ENCODE assay signal across 15 cellular contexts in the genomic region with DNA sequence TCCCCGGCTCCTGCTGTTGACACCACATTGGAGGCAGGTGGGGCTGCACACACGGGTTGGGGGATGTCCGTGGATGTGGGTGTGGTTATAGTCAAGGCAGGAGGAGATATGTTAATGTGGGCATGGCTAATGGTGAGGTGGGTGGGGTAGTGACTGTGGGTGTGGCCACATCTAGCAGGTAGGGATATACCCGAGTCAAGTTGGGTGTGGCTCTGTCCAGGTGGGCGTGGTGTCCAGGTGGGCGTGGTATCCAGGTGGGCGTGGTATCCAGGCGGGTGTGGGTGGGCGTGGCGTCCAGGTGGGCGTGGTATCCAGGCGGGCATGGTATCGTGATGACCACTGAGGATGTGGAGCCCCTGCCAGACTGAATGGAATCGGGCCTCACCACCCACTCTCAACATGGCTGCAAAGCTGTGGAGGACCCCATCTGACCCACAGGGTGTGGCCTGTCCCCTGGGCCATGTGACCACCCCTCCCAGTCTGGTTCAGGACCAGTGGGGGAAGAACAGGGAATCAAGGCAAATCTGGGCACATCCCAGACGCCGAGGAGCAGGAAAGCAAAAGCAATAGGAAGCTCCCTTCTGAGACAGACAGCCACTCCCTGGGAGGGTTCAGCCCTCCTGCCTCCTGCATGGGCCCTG. TPM values are rescaled to one million over a fixed set of nuclear protein-coding genes. Genes with fewer than 3 reads are reported as not detected.
A peak's percentile ranks its signal among the peaks of the same experiment; 100 is the strongest.
DNase-seq lines count a peak whose midpoint lies in the region; ATAC-seq, FAIRE-seq and TF ChIP-seq lines count a peak whose summit lies in the region.
"Had no signal": no experiment of that assay in that cellular context is flagged by ENCODE, and none has a peak within 500 bp of the region (broad histone marks: within the 10 kb centered on the region; RNA-seq: fewer than 3 reads in every experiment).

No MANE protein-coding gene starts in this region.

- no peaks in the 10 kb centered on the region for H3K79me2 ChIP-seq in OCI-LY7 (ENCODE audit: insufficient read depth, low read depth, low read length)
- H3K79me2 ChIP-seq: hepatocyte had no signal

- no peaks in the 10 kb centered on the region for H3K4me1 ChIP-seq in CD8-positive, alpha-beta T cell (ENCODE audit: insufficient read depth, low read length)
- H3K4me1 ChIP-seq in OCI-LY7 (ENCODE audit: insufficient read depth, low read length, poor library complexity, severe bottlenecking) (peaks cover 29% of the 10 kb centered on the region), foreskin keratinocyte (no peaks in the 10 kb centered on the region)
- H3K4me1 ChIP-seq: esophagus squamous epithelium, upper lobe of left lung had no signal

- no peak overlapping the region for H3K27ac Mint-ChIP-seq in CD8-positive, alpha-beta T cell

- no peak overlapping the region for H3K4me2 ChIP-seq in OCI-LY7 (ENCODE audit: low read length)
- H3K4me2 ChIP-seq: hepatocyte had no signal

- POLR2A ChIA-PET in CD8-positive, alpha-beta T cell (lab: Charles Lee) = no interaction called here
- POLR2A ChIA-PET in OCI-LY7 (lab: Charles Lee) = no interaction called here

- no peaks in the 10 kb centered on the region for H4K20me1 ChIP-seq in OCI-LY7 (ENCODE audit: insufficient read depth, low read length)

- H3K4me3 ChIP-seq in CD8-positive, alpha-beta T cell (ENCODE audit: low read depth, low read length) = no peak overlapping the region
- no peak overlapping the region for H3K4me3 ChIP-seq in OCI-LY7 (ENCODE audit: low read depth, low read length, poor library complexity, severe bottlenecking)
- H3K4me3 ChIP-seq: esophagus squamous epithelium, hepatocyte, upper lobe of left lung had no signal

- TF ChIP-seq POLR2A in GM12892 (IDR thresholded peaks at IDR 0.05; ENCODE audit: low read depth, low read length) = no peak

- peaks cover 28% of the 10 kb centered on the region for H3K36me3 ChIP-seq in CD8-positive, alpha-beta T cell (ENCODE audit: insufficient read depth, low read length)
- no peaks in the 10 kb centered on the region for H3K36me3 ChIP-seq in OCI-LY7 (ENCODE audit: insufficient read depth, low read length)

- H3K9me2 ChIP-seq in OCI-LY7 (ENCODE audit: insufficient read depth, low read length) = no peaks in the 10 kb centered on the region

- H3K36me3 Mint-ChIP-seq in CD8-positive, alpha-beta T cell = peaks cover 84% of the 10 kb centered on the region

- ATAC-seq in CD8-positive, alpha-beta T cell = peak; percentile 44
- ATAC-seq in foreskin keratinocyte (peak; percentile 67), HG03520 (IDR thresholded peaks at IDR 0.05; ENCODE audit: unreplicated experiment) (no peak)
- ATAC-seq: left lobe of liver had no signal

- no peaks in the 10 kb centered on the region for H3K27me3 Mint-ChIP-seq in CD8-positive, alpha-beta T cell (ENCODE audit: low read depth)
- H3K27me3 Mint-ChIP-seq: CD4-positive, CD25-positive, alpha-beta regulatory T cell had no signal

- H2AFZ ChIP-seq in OCI-LY7 (ENCODE audit: low read length) = no peak overlapping the region
- H2AFZ ChIP-seq: hepatocyte had no signal

- H3K27ac ChIP-seq in CD8-positive, alpha-beta T cell (ENCODE audit: low read depth, low read length) = no peak overlapping the region
- H3K27ac ChIP-seq in OCI-LY7 (ENCODE audit: low read depth, low read length, poor library complexity, severe bottlenecking) (no peak overlapping the region), foreskin keratinocyte (no peak overlapping the region)
- H3K27ac ChIP-seq: esophagus squamous epithelium, hepatocyte, upper lobe of left lung had no signal

- no peaks in the 10 kb centered on the region for H3K27me3 ChIP-seq in CD8-positive, alpha-beta T cell (ENCODE audit: insufficient read depth, low read length)
- H3K27me3 ChIP-seq in foreskin keratinocyte = no peaks in the 10 kb centered on the region
- H3K27me3 ChIP-seq: esophagus squamous epithelium, hepatocyte, upper lobe of left lung had no signal

- no peaks in the 10 kb centered on the region for H3K4me1 Mint-ChIP-seq in CD8-positive, alpha-beta T cell (ENCODE audit: low read depth)
- H3K4me1 Mint-ChIP-seq: CD4-positive, CD25-positive, alpha-beta regulatory T cell had no signal

- CTCF ChIA-PET in CD8-positive, alpha-beta T cell (lab: Charles Lee) = interaction anchor here (0.5 kb wide), 1 partner anchor 281 kb away, joined by 3 read pairs; no protein-coding TSS in a partner anchor
- CTCF ChIA-PET in OCI-LY7 (lab: Charles Lee; ENCODE audit: unreplicated experiment) = no interaction called here

- peak; percentile 50 for FAIRE-seq in GM12892 (lab: Jason Lieb, UNC)

- BruUV-seq in OCI-LY7 (replicated peaks; lab: Mats Ljungman, UMichigan) = no TSS peak

- H3K9me3 Mint-ChIP-seq in CD8-positive, alpha-beta T cell = no peaks in the 10 kb centered on the region
- H3K9me3 Mint-ChIP-seq: CD4-positive, CD25-positive, alpha-beta regulatory T cell had no signal

- no peaks in the 10 kb centered on the region for H3K9me3 ChIP-seq in CD8-positive, alpha-beta T cell (ENCODE audit: low read length)
- no peaks in the 10 kb centered on the region for H3K9me3 ChIP-seq in OCI-LY7 (ENCODE audit: low read length)
- H3K9me3 ChIP-seq: esophagus squamous epithelium, upper lobe of left lung had no signal

- intact Hi-C loops in CD8-positive, alpha-beta T cell (cut with DNase I, micrococcal nuclease) = no loop called here
- intact Hi-C loops in OCI-LY7 (cut with micrococcal nuclease; ENCODE audit: unreplicated experiment) = no loop called here

- DNase-seq in CD8-positive, alpha-beta T cell = no peak
- DNase-seq in GM12892 (ENCODE audit: insufficient read length) (no peak), OCI-LY7 (ENCODE audit: low spot score) (peak; percentile 65), foreskin keratinocyte (peak in 1 of 2 donors; percentile 6), NCI-H524 treated with DMSO at 0.1 percent for 48 hours (lab: John Stamatoyannopoulos, UW) (no peak), Kasumi-1 (lab: John Stamatoyannopoulos, UW) (no peak)
- DNase-seq: activated CD4-positive, alpha-beta T cell treated with anti-CD3 and anti-CD28 coated beads for 1 hour; CD4-positive, CD25-positive, alpha-beta regulatory T cell; cortex of kidney; esophagus squamous epithelium; GDM1; upper lobe of left lung had no signal

- no peak for TF ChIP-seq CTCF in CD8-positive, alpha-beta T cell (IDR thresholded peaks at IDR 0.05)
- TF ChIP-seq CTCF in OCI-LY7 (conservative IDR thresholded peaks at IDR 0.05; ENCODE audit: low read length) (no peak), foreskin keratinocyte (conservative IDR thresholded peaks at IDR 0.05) (no peak)

- no peak overlapping the region for H3K4me3 Mint-ChIP-seq in CD8-positive, alpha-beta T cell
- H3K4me3 Mint-ChIP-seq: CD4-positive, CD25-positive, alpha-beta regulatory T cell had no signal

RNA-seq across cellular contexts. Expression of a gene that starts 21.0 kb away (rescaled TPM):
- total RNA-seq in CD8-positive, alpha-beta T cell = 10 to 100 TPM; 26.4 to 26.7 TPM
- 5.2 TPM for polyA plus RNA-seq in GM12892 (2012; ENCODE audit: missing spikeins)
- 11.0 and 13.7 TPM in 2 replicates for total RNA-seq in OCI-LY7 (2014; rRNA removed; shearing (Covaris generic))
- 19.4 and 20.4 TPM in 2 replicates for total RNA-seq in OCI-LY7 (2022)
- 12.1 and 12.8 TPM in 2 replicates for total RNA-seq in foreskin keratinocyte
- 6.4 and 7.1 TPM in 2 replicates for polyA plus RNA-seq in foreskin keratinocyte

RNA-seq across cellular contexts. Expression of a gene that starts 44.5 kb away (rescaled TPM):
- total RNA-seq in CD8-positive, alpha-beta T cell = 100 to 1,000 TPM; 177 to 183 TPM
- polyA plus RNA-seq in GM12892 (2012; ENCODE audit: missing spikeins) = 70.4 TPM
- 90.8 and 142 TPM in 2 replicates for total RNA-seq in OCI-LY7 (2014; rRNA removed; shearing (Covaris generic))
- total RNA-seq in OCI-LY7 (2022) (213 and 224 TPM in 2 replicates), foreskin keratinocyte (185 and 228 TPM in 2 replicates)
- polyA plus RNA-seq in foreskin keratinocyte = 305 and 336 TPM in 2 replicates
